ENCODE assay signal across 17 cellular contexts in the genomic region with DNA sequence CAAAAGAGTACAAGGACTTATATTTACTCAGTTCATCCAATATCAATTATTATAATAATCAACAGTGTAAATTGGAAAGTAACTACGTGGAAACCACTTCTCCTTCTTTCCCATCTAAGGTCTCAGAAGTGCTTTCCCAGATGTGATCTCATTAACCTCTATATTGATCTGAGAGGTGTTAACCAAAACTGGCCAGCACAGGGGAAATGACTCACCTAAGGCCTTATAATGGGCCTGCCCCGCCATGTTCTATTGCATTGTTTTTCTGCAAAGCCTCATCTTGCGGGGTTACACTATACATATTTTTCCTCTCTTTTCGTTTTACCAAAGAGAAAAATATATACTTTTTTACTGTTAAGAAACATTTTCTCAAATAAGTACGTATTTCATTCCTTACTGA. TPM values are rescaled to one million over a fixed set of nuclear protein-coding genes. Genes with fewer than 3 reads are reported as not detected.
DNase-seq lines count a peak whose midpoint lies in the region; ATAC-seq lines count a peak whose summit lies in the region.
"Had no signal": no experiment of that assay in that cellular context is flagged by ENCODE, and none has a peak within 500 bp of the region (broad histone marks: within the 10 kb centered on the region; RNA-seq: fewer than 3 reads in every experiment).

No MANE protein-coding gene starts in this region.

- ATAC-seq in stimulated activated naive CD8-positive, alpha-beta T cell treated with anti-CD3 and anti-CD28 coated beads, Interleukin-15, amount 100 ng/mL, for 72 hours, result peak; percentile 70
- ATAC-seq: CD8-positive, alpha-beta T cell; HepG2 had no signal

- no peaks in the 10 kb centered on the region for H3K4me1 Mint-ChIP-seq in activated naive CD8-positive, alpha-beta T cell treated with anti-CD3 and anti-CD28 coated beads for 36 hours
- no peaks in the 10 kb centered on the region for H3K4me1 Mint-ChIP-seq in stimulated activated naive CD8-positive, alpha-beta T cell treated with anti-CD3 and anti-CD28 coated beads, Interleukin-15, amount 100 ng/mL, for 72 hours

- no peak overlapping the region for H3K4me3 Mint-ChIP-seq in activated naive CD8-positive, alpha-beta T cell treated with anti-CD3 and anti-CD28 coated beads for 36 hours
- H3K4me3 Mint-ChIP-seq in stimulated activated naive CD8-positive, alpha-beta T cell treated with anti-CD3 and anti-CD28 coated beads, Interleukin-15, amount 100 ng/mL, for 72 hours, result no peak overlapping the region
- H3K4me3 Mint-ChIP-seq: CD14-positive monocyte; CD8-positive, alpha-beta T cell; HFFc6 had no signal

- no peaks in the 10 kb centered on the region for H3K9me3 Mint-ChIP-seq in activated naive CD8-positive, alpha-beta T cell treated with anti-CD3 and anti-CD28 coated beads for 36 hours
- no peaks in the 10 kb centered on the region for H3K9me3 Mint-ChIP-seq in stimulated activated naive CD8-positive, alpha-beta T cell treated with anti-CD3 and anti-CD28 coated beads, Interleukin-15, amount 100 ng/mL, for 72 hours
- H3K9me3 Mint-ChIP-seq: CD14-positive monocyte; CD8-positive, alpha-beta T cell; HFFc6 had no signal

- H3K36me3 Mint-ChIP-seq in activated naive CD8-positive, alpha-beta T cell treated with anti-CD3 and anti-CD28 coated beads for 36 hours, result no peaks in the 10 kb centered on the region
- H3K36me3 Mint-ChIP-seq: CD14-positive monocyte; CD8-positive, alpha-beta T cell had no signal

- H3K27me3 Mint-ChIP-seq in activated naive CD8-positive, alpha-beta T cell treated with anti-CD3 and anti-CD28 coated beads for 36 hours, result peaks cover 13% of the 10 kb centered on the region
- H3K27me3 Mint-ChIP-seq in stimulated activated naive CD8-positive, alpha-beta T cell treated with anti-CD3 and anti-CD28 coated beads, Interleukin-15, amount 100 ng/mL, for 72 hours, result peaks cover 10% of the 10 kb centered on the region

- peak; percentile 2 for DNase-seq in NK-92 treated with Interleukin-12 subunit alpha and Interleukin-12 subunit beta, amount 100 ng/mL, for 24 hours (lab: John Stamatoyannopoulos, UW)
- DNase-seq in NK-92 (lab: John Stamatoyannopoulos, UW; ENCODE audit: unreplicated experiment) (no peak), dermis blood vessel endothelial cell (peak; percentile 7), amygdala (lab: John Stamatoyannopoulos, UW) (no peak), NAMALWA (ENCODE audit: low spot score) (no peak)
- DNase-seq in activated naive CD8-positive, alpha-beta T cell treated with anti-CD3 and anti-CD28 coated beads for 36 hours, result peak; percentile 0
- peak in 1 of 2 donors; percentile 11 for DNase-seq in stimulated activated naive CD8-positive, alpha-beta T cell treated with anti-CD3 and anti-CD28 coated beads, Interleukin-15, amount 100 ng/mL, for 72 hours
- DNase-seq: CD8-positive, alpha-beta T cell; COR-L47; DMS153; DMS79 treated with DMSO at 0.1 percent for 48 hours; EL; HCEC 1CT; HFFc6 had no signal

- no peak overlapping the region for H3K27ac Mint-ChIP-seq in activated naive CD8-positive, alpha-beta T cell treated with anti-CD3 and anti-CD28 coated beads for 36 hours
- H3K27ac Mint-ChIP-seq in stimulated activated naive CD8-positive, alpha-beta T cell treated with anti-CD3 and anti-CD28 coated beads, Interleukin-15, amount 100 ng/mL, for 72 hours, result no peak overlapping the region
- H3K27ac Mint-ChIP-seq: CD14-positive monocyte; CD8-positive, alpha-beta T cell; HFFc6 had no signal

RNA-seq across cellular contexts. Expression of gene RAB40A, which starts 20.5 kb away (rescaled TPM):
- under 1 TPM; 0.14 to 0.20 TPM for total RNA-seq in activated naive CD8-positive, alpha-beta T cell treated with anti-CD3 and anti-CD28 coated beads for 36 hours
- 0.05 TPM in 1 of 2 replicates, not detected in the other for total RNA-seq in dermis blood vessel endothelial cell
- total RNA-seq: A673; CD8-positive, alpha-beta T cell; HepG2 had no signal

Comparison
In these comparisons a context has a peak if more than half of its experiments do, and no peak if none do; other contexts are left out.
1. DNase-seq: peak in NK-92 treated with Interleukin-12 subunit alpha and Interleukin-12 subunit beta, amount 100 ng/mL, for 24 hours (single experiment), activated naive CD8-positive, alpha-beta T cell treated with anti-CD3 and anti-CD28 coated beads for 36 hours (single experiment) and dermis blood vessel endothelial cell (single experiment); none in NK-92 (single experiment), amygdala (0 of 56) and NAMALWA (single experiment).